Comparison of ENCODE assay signal across 1 cellular context in the genomic region with DNA sequence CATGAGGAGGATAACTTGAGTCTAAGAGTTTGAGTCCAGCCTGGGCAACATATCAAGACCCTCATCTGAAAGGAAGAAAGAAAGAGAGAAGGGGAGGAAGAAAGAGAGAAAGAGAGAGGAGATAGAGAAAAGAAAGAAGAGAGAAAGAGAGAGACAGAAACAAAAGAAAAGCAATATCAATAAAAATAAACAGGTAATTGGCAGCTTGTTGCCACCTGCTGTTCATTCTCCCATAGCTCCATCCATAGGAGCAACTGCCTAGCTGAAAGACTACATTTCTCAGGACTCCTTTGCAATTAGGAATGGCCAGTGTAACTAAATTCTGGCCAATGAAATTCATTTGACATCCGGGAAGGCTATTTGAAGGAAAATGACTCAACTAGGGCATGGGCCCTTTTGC.
TF ChIP-seq lines count a peak whose summit lies in the region.

No MANE protein-coding gene starts in this region.

TF ChIP-seq in HepG2, 621 proteins besides CTCF, POLR2A, EP300 and RAD21:
- TF ChIP-seq STAG1 (CRISPR knock-in tag; IDR thresholded peaks at IDR 0.05) (peak; percentile 15; the same call in 1 of the 2 replicates), ZNF616 (CRISPR knock-in tag; IDR thresholded peaks at IDR 0.05; ENCODE audit: low read depth) (no peak)
